In genomic region chr4:147453561-147454141, GRCh38 we compare ENCODE assay signal across 1 cellular context.
A peak's percentile ranks its signal among the peaks of the same experiment; 100 is the strongest.
TF ChIP-seq lines count a peak whose summit lies in the region.

No MANE protein-coding gene starts in this region.

TF ChIP-seq in K562, 482 proteins besides CTCF, POLR2A, EP300 and RAD21 (continued from another document):
- TF ChIP-seq SIX5 (IDR thresholded peaks at IDR 0.05; ENCODE audit: borderline replicate concordance in 1 of 2, insufficient read depth in 1 of 2, low read depth in 1 of 2, low read length in 2 of 2), result no peak
- no peak for TF ChIP-seq ETV5 (CRISPR knock-in tag; IDR thresholded peaks at IDR 0.05; ENCODE audit: low read depth)
- TF ChIP-seq CEBPG (CRISPR knock-in tag; IDR thresholded peaks at IDR 0.05), result no peak
- TF ChIP-seq CEBPG (tag; conservative IDR thresholded peaks at IDR 0.05 in 1 of 2, IDR thresholded peaks at IDR 0.05 in 1 of 2), result peak; percentile 70 to 85
- no peak for TF ChIP-seq POLR2AphosphoS5 (IDR thresholded peaks at IDR 0.05; ENCODE audit: control insufficient read depth, insufficient read depth, low read depth, low read length)
- no peak for TF ChIP-seq ZNF239 (CRISPR knock-in tag; IDR thresholded peaks at IDR 0.05)
- no peak for TF ChIP-seq FOXK1 (CRISPR knock-in tag; IDR thresholded peaks at IDR 0.05; ENCODE audit: borderline replicate concordance)
- TF ChIP-seq CREM (IDR thresholded peaks at IDR 0.05; ENCODE audit: low read depth), result no peak
- no peak for TF ChIP-seq ZNF253 (CRISPR knock-in tag; conservative IDR thresholded peaks at IDR 0.05)
- no peak for TF ChIP-seq HNRNPUL1 (IDR thresholded peaks at IDR 0.05; ENCODE audit: low read length)
- no peak for TF ChIP-seq FOXA3 (CRISPR knock-in tag; conservative IDR thresholded peaks at IDR 0.05 in 1 of 2, IDR thresholded peaks at IDR 0.05 in 1 of 2)
- TF ChIP-seq L3MBTL2 (IDR thresholded peaks at IDR 0.05), result no peak
- no peak for TF ChIP-seq HDAC6 (IDR thresholded peaks at IDR 0.05; ENCODE audit: low read depth, low read length)
- no peak for TF ChIP-seq ZNF282 (CRISPR knock-in tag; IDR thresholded peaks at IDR 0.05)
- TF ChIP-seq ESRRA (IDR thresholded peaks at IDR 0.05; ENCODE audit: borderline replicate concordance, low read depth), result no peak
- TF ChIP-seq RBM15 (IDR thresholded peaks at IDR 0.05; ENCODE audit: insufficient read depth, low read length), result no peak
- no peak for TF ChIP-seq BRF2 (IDR thresholded peaks at IDR 0.05; ENCODE audit: borderline replicate concordance, insufficient read depth, insufficient read length)
- TF ChIP-seq ZNF644 (tag; IDR thresholded peaks at IDR 0.05; ENCODE audit: low read depth), result no peak
- TF ChIP-seq SNAPC5 (CRISPR knock-in tag; IDR thresholded peaks at IDR 0.05), result no peak
- no peak for TF ChIP-seq SRF (CRISPR knock-in tag; IDR thresholded peaks at IDR 0.05)
- 0 out of 2 replicates have a peak, but pooled peaks have one; percentile 18 for TF ChIP-seq SOX6 (IDR thresholded peaks at IDR 0.05)
- peak; percentile 41 for TF ChIP-seq ATF7 (IDR thresholded peaks at IDR 0.05)
- TF ChIP-seq EWSR1 (IDR thresholded peaks at IDR 0.05; ENCODE audit: borderline replicate concordance, low read depth, partially characterized antibody), result no peak
- TF ChIP-seq PHF20 (IDR thresholded peaks at IDR 0.05; ENCODE audit: partially characterized antibody), result no peak
- TF ChIP-seq MEIS2 (IDR thresholded peaks at IDR 0.05; ENCODE audit: partially characterized antibody), result no peak
- no peak for TF ChIP-seq FOXP1 (CRISPR knock-in tag; IDR thresholded peaks at IDR 0.05)
- no peak for TF ChIP-seq TAF7 (tag; IDR thresholded peaks at IDR 0.05)
- TF ChIP-seq ATF4 (CRISPR knock-in tag; IDR thresholded peaks at IDR 0.05), result peak; percentile 88
- no peak for TF ChIP-seq E2F3 (CRISPR knock-in tag; IDR thresholded peaks at IDR 0.05)
- TF ChIP-seq NONO (IDR thresholded peaks at IDR 0.05; ENCODE audit: low read depth in 2 of 2, low read length in 1 of 2), result no peak
- peak; percentile 16; the same call in 1 of the 2 replicates for TF ChIP-seq CEBPB (tag; IDR thresholded peaks at IDR 0.05)
- TF ChIP-seq ZNF77 (CRISPR knock-in tag; IDR thresholded peaks at IDR 0.05), result no peak
- no peak for TF ChIP-seq NEUROD1 (IDR thresholded peaks at IDR 0.05; ENCODE audit: borderline replicate concordance, low read depth, low read length, partially characterized antibody)
- TF ChIP-seq SP2 (IDR thresholded peaks at IDR 0.05; ENCODE audit: extremely low read depth, low read depth, low read length, poor library complexity, severe bottlenecking), result no peak
- TF ChIP-seq ZBTB5 (IDR thresholded peaks at IDR 0.05), result no peak
- TF ChIP-seq HDAC3 (IDR thresholded peaks at IDR 0.05; ENCODE audit: borderline replicate concordance, partially characterized antibody), result no peak
- no peak for TF ChIP-seq CCNT2 (IDR thresholded peaks at IDR 0.05; ENCODE audit: borderline replicate concordance, extremely low read depth, insufficient read length, low read depth, low read length)
- TF ChIP-seq SMARCA5 (IDR thresholded peaks at IDR 0.05), result no peak
- TF ChIP-seq ARHGAP35 (IDR thresholded peaks at IDR 0.05; ENCODE audit: partially characterized antibody), result no peak
- no peak for TF ChIP-seq SMARCE1 (IDR thresholded peaks at IDR 0.05)
- no peak for TF ChIP-seq SLC30A9 (CRISPR knock-in tag; IDR thresholded peaks at IDR 0.05)
- no peak for TF ChIP-seq TBP (optimal IDR thresholded peaks at IDR 0.05; ENCODE audit: low read depth, low read length)
